29 cellular contexts compared by ENCODE assay signal in genomic region chr4:181595711-181596110, GRCh38.
"Had no signal": no experiment of that assay in that cellular context is flagged by ENCODE, and none has a peak within 500 bp of the region (broad histone marks: within the 10 kb centered on the region; RNA-seq: fewer than 3 reads in every experiment).

No MANE protein-coding gene starts in this region.

- H3K4me1 ChIP-seq: stomach, suprapubic skin, testis, thyroid gland, tibial artery, tibial nerve, transverse colon, upper lobe of left lung, upper lobe of right lung, uterus, vagina had no signal

- H3K27ac Mint-ChIP-seq: stimulated activated effector memory CD8-positive, alpha-beta T cell treated with anti-CD3 and anti-CD28 coated beads, Interleukin-12 subunit alpha, Interleukin-12 subunit beta, amount 100 ng/mL, for 72 hours; stimulated activated memory B cell treated with anti-CD40 and anti-IgM and Interleukin-4, amounts not matched to agents 10 μg/mL and 1 μg/mL and 100 μg/mL, for 72 hours; stimulated activated naive B cell treated with anti-CD40 and anti-IgM and Interleukin-4, amounts not matched to agents 10 μg/mL and 1 μg/mL and 100 μg/mL, for 72 hours; stimulated activated naive CD8-positive, alpha-beta T cell treated with anti-CD3 and anti-CD28 coated beads, Interleukin-15, amount 100 ng/mL, for 72 hours; stimulated activated naive CD8-positive, alpha-beta T cell treated with anti-CD3 and anti-CD28 coated beads, Interleukin-15, Interleukin-2, amounts not matched to agents 100 ng/mL and 50 ng/mL, for 24 hours; type B pancreatic cell had no signal

- ATAC-seq: stimulated activated effector memory CD8-positive, alpha-beta T cell treated with anti-CD3 and anti-CD28 coated beads, Interleukin-12 subunit alpha, Interleukin-12 subunit beta, amount 100 ng/mL, for 72 hours; stimulated activated memory B cell treated with anti-CD40 and anti-IgM and Interleukin-4, amounts not matched to agents 10 μg/mL and 1 μg/mL and 100 μg/mL, for 72 hours; stimulated activated naive B cell treated with anti-CD40 and anti-IgM and Interleukin-4, amounts not matched to agents 10 μg/mL and 1 μg/mL and 100 μg/mL, for 72 hours; stimulated activated naive CD8-positive, alpha-beta T cell treated with anti-CD3 and anti-CD28 coated beads, Interleukin-15, amount 100 ng/mL, for 72 hours; stimulated activated naive CD8-positive, alpha-beta T cell treated with anti-CD3 and anti-CD28 coated beads, Interleukin-15, Interleukin-2, amounts not matched to agents 100 U/mL and 50 U/mL, for 24 hours; upper lobe of right lung had no signal

- H3K27me3 ChIP-seq: stomach, suprapubic skin, testis, thyroid gland, tibial artery, tibial nerve, transverse colon, upper lobe of left lung, upper lobe of right lung, uterus, vagina had no signal

- H3K4me3 Mint-ChIP-seq: stimulated activated effector memory CD8-positive, alpha-beta T cell treated with anti-CD3 and anti-CD28 coated beads, Interleukin-12 subunit alpha, Interleukin-12 subunit beta, amount 100 ng/mL, for 72 hours; stimulated activated memory B cell treated with anti-CD40 and anti-IgM and Interleukin-4, amounts not matched to agents 10 μg/mL and 1 μg/mL and 100 μg/mL, for 72 hours; stimulated activated naive B cell treated with anti-CD40 and anti-IgM and Interleukin-4, amounts not matched to agents 10 μg/mL and 1 μg/mL and 100 μg/mL, for 72 hours; stimulated activated naive CD8-positive, alpha-beta T cell treated with anti-CD3 and anti-CD28 coated beads, Interleukin-15, amount 100 ng/mL, for 72 hours; stimulated activated naive CD8-positive, alpha-beta T cell treated with anti-CD3 and anti-CD28 coated beads, Interleukin-15, Interleukin-2, amounts not matched to agents 100 ng/mL and 50 ng/mL, for 24 hours; type B pancreatic cell had no signal

- H3K27ac ChIP-seq: stomach, suprapubic skin, testis, thoracic aorta, thyroid gland, tibial artery, tibial nerve, transverse colon, upper lobe of left lung, upper lobe of right lung, uterus, vagina had no signal

- H3K27me3 Mint-ChIP-seq: stimulated activated memory B cell treated with anti-CD40 and anti-IgM and Interleukin-4, amounts not matched to agents 10 μg/mL and 1 μg/mL and 100 μg/mL, for 72 hours; stimulated activated naive B cell treated with anti-CD40 and anti-IgM and Interleukin-4, amounts not matched to agents 10 μg/mL and 1 μg/mL and 100 μg/mL, for 72 hours; stimulated activated naive CD8-positive, alpha-beta T cell treated with anti-CD3 and anti-CD28 coated beads, Interleukin-15, amount 100 ng/mL, for 72 hours; stimulated activated naive CD8-positive, alpha-beta T cell treated with anti-CD3 and anti-CD28 coated beads, Interleukin-15, Interleukin-2, amounts not matched to agents 100 ng/mL and 50 ng/mL, for 24 hours; type B pancreatic cell had no signal

- H3K9me3 ChIP-seq: stomach, suprapubic skin, testis, thoracic aorta, thyroid gland, tibial artery, tibial nerve, transverse colon, upper lobe of left lung, upper lobe of right lung, uterus, vagina had no signal

- H3K36me3 Mint-ChIP-seq: stimulated activated effector memory CD8-positive, alpha-beta T cell treated with anti-CD3 and anti-CD28 coated beads, Interleukin-12 subunit alpha, Interleukin-12 subunit beta, amount 100 ng/mL, for 72 hours; stimulated activated memory B cell treated with anti-CD40 and anti-IgM and Interleukin-4, amounts not matched to agents 10 μg/mL and 1 μg/mL and 100 μg/mL, for 72 hours; stimulated activated naive B cell treated with anti-CD40 and anti-IgM and Interleukin-4, amounts not matched to agents 10 μg/mL and 1 μg/mL and 100 μg/mL, for 72 hours; type B pancreatic cell had no signal

- DNase-seq: stimulated activated CD4-positive, alpha-beta T cell treated with anti-CD3 and anti-CD28 coated beads, Interleukin-2, amount 100 ng/mL, for 48 hours; stimulated activated CD4-positive, alpha-beta T cell treated with anti-CD3 and anti-CD28 coated beads, Interleukin-4, amount 100 ng/mL, for 1 hour; stimulated activated CD4-positive, alpha-beta T cell treated with anti-CD3 and anti-CD28 coated beads, Interleukin-4, amount 100 ng/mL, for 24 hours; stimulated activated CD4-positive, alpha-beta T cell treated with anti-CD3 and anti-CD28 coated beads, Interleukin-4, amount 100 ng/mL, for 4 hours; stimulated activated CD8-positive, alpha-beta memory T cell treated with anti-CD3 and anti-CD28 coated beads, Interleukin-4, amount 100 ng/mL, for 48 hours; stimulated activated naive B cell treated with anti-CD40 and anti-IgM and Interleukin-4, amounts not matched to agents 10 μg/mL and 1 μg/mL and 100 μg/mL, for 72 hours; stimulated activated naive CD4-positive, alpha-beta T cell; stimulated activated naive CD4-positive, alpha-beta T cell treated with Interleukin-2 at 50 U/mL for 16 hours; stimulated activated naive CD8-positive, alpha-beta T cell treated with anti-CD3 and anti-CD28 coated beads, Interleukin-15, amount 100 ng/mL, for 72 hours; stimulated activated naive CD8-positive, alpha-beta T cell treated with anti-CD3 and anti-CD28 coated beads, Interleukin-15, Interleukin-2, amounts not matched to agents 100 U/mL and 50 U/mL, for 24 hours; stomach; substantia nigra; testis; thyroid gland; tibial artery; transverse colon; trophoblast cell; upper lobe of left lung; upper lobe of right lung; uterus had no signal

- H3K36me3 ChIP-seq: stomach, suprapubic skin, thoracic aorta, thyroid gland, tibial artery, tibial nerve, transverse colon, upper lobe of left lung, upper lobe of right lung, uterus, vagina had no signal

- H3K4me3 ChIP-seq: stomach, suprapubic skin, testis, thoracic aorta, thyroid gland, tibial artery, tibial nerve, transverse colon, upper lobe of left lung, upper lobe of right lung, uterus, vagina had no signal

- H3K4me1 Mint-ChIP-seq: stimulated activated effector memory CD8-positive, alpha-beta T cell treated with anti-CD3 and anti-CD28 coated beads, Interleukin-12 subunit alpha, Interleukin-12 subunit beta, amount 100 ng/mL, for 72 hours; stimulated activated memory B cell treated with anti-CD40 and anti-IgM and Interleukin-4, amounts not matched to agents 10 μg/mL and 1 μg/mL and 100 μg/mL, for 72 hours; stimulated activated naive B cell treated with anti-CD40 and anti-IgM and Interleukin-4, amounts not matched to agents 10 μg/mL and 1 μg/mL and 100 μg/mL, for 72 hours; stimulated activated naive CD8-positive, alpha-beta T cell treated with anti-CD3 and anti-CD28 coated beads, Interleukin-15, amount 100 ng/mL, for 72 hours had no signal

- FAIRE-seq: urothelium cell line had no signal
